ENCODE assay signal across 1 cellular context in the genomic region with DNA sequence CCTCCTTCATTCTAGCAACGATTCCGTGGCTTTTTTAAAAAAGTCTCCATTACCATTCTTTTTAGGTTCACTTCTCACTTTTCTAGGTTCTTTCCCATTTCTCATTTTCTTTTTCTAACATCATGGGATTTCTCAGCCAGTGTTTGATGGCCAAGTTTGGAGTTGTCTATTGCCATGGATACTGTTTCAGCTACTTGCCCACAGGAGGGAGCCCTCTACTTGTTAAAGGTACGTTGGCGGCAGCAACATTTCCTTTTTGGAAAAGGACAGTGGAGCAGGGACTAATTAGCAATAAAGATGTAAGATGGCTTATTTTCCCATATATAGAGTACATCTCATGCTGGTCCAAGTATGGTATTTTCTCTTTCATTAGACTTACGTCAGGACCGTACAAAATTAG.
TF ChIP-seq lines count a peak whose summit lies in the region.

No MANE protein-coding gene starts in this region.

TF ChIP-seq in Ishikawa, 13 proteins besides CTCF, POLR2A, EP300 and RAD21 (continued from another document):
- TF ChIP-seq, protein P1, sequence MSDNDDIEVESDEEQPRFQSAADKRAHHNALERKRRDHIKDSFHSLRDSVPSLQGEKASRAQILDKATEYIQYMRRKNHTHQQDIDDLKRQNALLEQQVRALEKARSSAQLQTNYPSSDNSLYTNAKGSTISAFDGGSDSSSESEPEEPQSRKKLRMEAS (IDR thresholded peaks at IDR 0.05): no peak
- TF ChIP-seq ZBTB7A (IDR thresholded peaks at IDR 0.05; ENCODE audit: low read depth): no peak
- no peak for TF ChIP-seq TCF12 (IDR thresholded peaks at IDR 0.05; ENCODE audit: low read depth)
